12 cellular contexts compared by ENCODE assay signal in genomic region chr13:37747071-37747612, GRCh38.
DNase-seq lines count a peak whose midpoint lies in the region; ATAC-seq and TF ChIP-seq lines count a peak whose summit lies in the region.
"Had no signal": no experiment of that assay in that cellular context is flagged by ENCODE, and none has a peak within 500 bp of the region (broad histone marks: within the 10 kb centered on the region; RNA-seq: fewer than 3 reads in every experiment).

No MANE protein-coding gene starts in this region.

- no peak for TF ChIP-seq POLR2A in uterus (IDR thresholded peaks at IDR 0.05)

- no peaks in the 10 kb centered on the region for H3K4me1 Mint-ChIP-seq in glutamatergic neuron (ENCODE audit: low read depth, unreplicated experiment)

- H3K36me3 ChIP-seq in uterus, result no peaks in the 10 kb centered on the region
- H3K36me3 ChIP-seq: neural progenitor cell, vagina had no signal

- H3K9me3 ChIP-seq in uterus, result no peaks in the 10 kb centered on the region
- H3K9me3 ChIP-seq: vagina had no signal

- intact Hi-C loops in uterus (cut with DNase I; ENCODE audit: low total_unique reads), result no loop called here
- intact Hi-C loops in Right ventricle myocardium inferior (cut with DNase I), result no loop called here

- H3K4me1 ChIP-seq in uterus, result no peaks in the 10 kb centered on the region
- H3K4me1 ChIP-seq: vagina had no signal

- no peak overlapping the region for H3K4me3 Mint-ChIP-seq in glutamatergic neuron (ENCODE audit: unreplicated experiment)
- H3K4me3 Mint-ChIP-seq: neural progenitor cell had no signal

- H3K36me3 Mint-ChIP-seq in glutamatergic neuron (ENCODE audit: unreplicated experiment), result no peaks in the 10 kb centered on the region

- H3K4me3 ChIP-seq in uterus, result no peak overlapping the region
- H3K4me3 ChIP-seq: neural progenitor cell, vagina had no signal

- TF ChIP-seq CTCF in uterus (IDR thresholded peaks at IDR 0.05) (no peak), glutamatergic neuron (IDR thresholded peaks at IDR 0.05; ENCODE audit: partially characterized antibody, unreplicated experiment) (no peak)

- no peak overlapping the region for H3K27ac Mint-ChIP-seq in glutamatergic neuron (ENCODE audit: unreplicated experiment)
- H3K27ac Mint-ChIP-seq: neural progenitor cell had no signal

- no peak overlapping the region for H3K27ac ChIP-seq in uterus
- H3K27ac ChIP-seq: neural progenitor cell, vagina had no signal

- no peak for ATAC-seq in Right ventricle myocardium inferior

- no peaks in the 10 kb centered on the region for H3K27me3 ChIP-seq in uterus
- H3K27me3 ChIP-seq: neural progenitor cell, vagina had no signal

- H3K9me3 Mint-ChIP-seq in glutamatergic neuron (ENCODE audit: unreplicated experiment), result no peaks in the 10 kb centered on the region
- H3K9me3 Mint-ChIP-seq: neural progenitor cell had no signal

- peaks cover 2% of the 10 kb centered on the region for H3K27me3 Mint-ChIP-seq in glutamatergic neuron (ENCODE audit: unreplicated experiment)

- peak; percentile 44 for DNase-seq in DMS53 treated with DMSO at 0.1 percent for 48 hours (lab: John Stamatoyannopoulos, UW; ENCODE audit: unreplicated experiment)
- peak; percentile 91 for DNase-seq in NCI-H1105 treated with DMSO at 0.1 percent for 48 hours (lab: John Stamatoyannopoulos, UW)
- peak; percentile 13 for DNase-seq in astrocyte of the hippocampus (ENCODE audit: low read depth, low spot score)
- DNase-seq in myocyte (ENCODE audit: low read depth), result peak; percentile 21
- no peak for DNase-seq in uterus
- no peak for DNase-seq in Right ventricle myocardium inferior (ENCODE audit: missing footprints)
- no peak for DNase-seq in glutamatergic neuron
- DNase-seq in NCI-H524 (lab: John Stamatoyannopoulos, UW), result no peak
- DNase-seq: activated T-cell treated with anti-CD3 and anti-CD28 coated beads, Interleukin-2, amount 50 U/mL, for 1 hour; cortex of kidney had no signal

Comparison
In these comparisons a context has a peak if more than half of its experiments do, and no peak if none do; other contexts are left out.
1. DNase-seq: peak in DMS53 treated with DMSO at 0.1 percent for 48 hours (single experiment), NCI-H1105 treated with DMSO at 0.1 percent for 48 hours (single experiment), astrocyte of the hippocampus (single experiment) and myocyte (single experiment); none in uterus (0 of 2), Right ventricle myocardium inferior (single experiment), glutamatergic neuron (single experiment) and NCI-H524 (0 of 2).